13 cellular contexts compared by ENCODE assay signal in genomic region chr14:55514819-55515470, GRCh38.
A peak's percentile ranks its signal among the peaks of the same experiment; 100 is the strongest.
DNase-seq lines count a peak whose midpoint lies in the region; ATAC-seq and TF ChIP-seq lines count a peak whose summit lies in the region.
"Had no signal": no experiment of that assay in that cellular context is flagged by ENCODE, and none has a peak within 500 bp of the region (broad histone marks: within the 10 kb centered on the region; RNA-seq: fewer than 3 reads in every experiment).

No MANE protein-coding gene starts in this region.

- H3K27me3 ChIP-seq in Panc1 (ENCODE audit: control insufficient read depth, insufficient read depth, low read length) (no peaks in the 10 kb centered on the region), BE2C (no peaks in the 10 kb centered on the region)

- POLR2A ChIA-PET in Panc1 (lab: Charles Lee) (interaction anchor here (0.6 kb wide), 1 partner anchor 83 kb away, joined by 7 read pairs; no protein-coding TSS in a partner anchor), T-cell (lab: Charles Lee) (no interaction called here)

- H3K4me3 ChIP-seq in Panc1 (ENCODE audit: low read depth in 2 of 2, low read length in 2 of 2) (peak overlapping the region; percentile 19 to 45), BE2C (ENCODE audit: low read depth, low read length) (no peak overlapping the region)
- H3K4me3 ChIP-seq: coronary artery had no signal

- H3K9me3 Mint-ChIP-seq in activated T-cell treated with anti-CD3 and anti-CD28 coated beads, Interleukin-2, amount 50 U/mL, for 24 hours, result no peaks in the 10 kb centered on the region
- peaks cover 0 to 4% (median 1%) of the 10 kb centered on the region in 3 donors for H3K9me3 Mint-ChIP-seq in T-cell

- DNase-seq in Daoy (ENCODE audit: low read depth) (peak; percentile 56), Panc1 (ENCODE audit: low read depth, low spot score) (peak; percentile 32), fibroblast of gingiva (ENCODE audit: low read depth) (peak; percentile 86), pulmonary artery endothelial cell (ENCODE audit: low read depth, low spot score) (peak; percentile 78), BE2C (no peak), T-cell (no peak), GDM1 (lab: John Stamatoyannopoulos, UW) (no peak)
- no peak for DNase-seq in activated T-cell treated with anti-CD3 and anti-CD28 coated beads, Interleukin-2, amount 50 U/mL, for 24 hours
- DNase-seq: NCI-H2107 had no signal

- H3K4me1 Mint-ChIP-seq in activated T-cell treated with anti-CD3 and anti-CD28 coated beads, Interleukin-2, amount 50 U/mL, for 24 hours (ENCODE audit: low read depth), result no peaks in the 10 kb centered on the region
- no peaks in the 10 kb centered on the region for H3K4me1 Mint-ChIP-seq in T-cell
- H3K4me1 Mint-ChIP-seq: stimulated activated memory B cell treated with anti-CD40 and anti-IgM and Interleukin-4, amounts not matched to agents 10 μg/mL and 1 μg/mL and 100 μg/mL, for 72 hours; WTC11 had no signal

- no peaks in the 10 kb centered on the region for H3K36me3 Mint-ChIP-seq in activated T-cell treated with anti-CD3 and anti-CD28 coated beads, Interleukin-2, amount 50 U/mL, for 24 hours (ENCODE audit: low read depth)
- no peaks in the 10 kb centered on the region for H3K36me3 Mint-ChIP-seq in T-cell
- H3K36me3 Mint-ChIP-seq: stimulated activated memory B cell treated with anti-CD40 and anti-IgM and Interleukin-4, amounts not matched to agents 10 μg/mL and 1 μg/mL and 100 μg/mL, for 72 hours had no signal

- H3K9me3 ChIP-seq in Panc1 (ENCODE audit: control insufficient read depth, insufficient read depth, low read depth, low read length) (no peaks in the 10 kb centered on the region), BE2C (no peaks in the 10 kb centered on the region)

- TF ChIP-seq CTCF in Panc1 (IDR thresholded peaks at IDR 0.05), result no peak
- TF ChIP-seq CTCF in BE2C (IDR thresholded peaks at IDR 0.05; ENCODE audit: low read depth, low read length), result no peak

- no peaks in the 10 kb centered on the region for H3K36me3 ChIP-seq in Panc1 (ENCODE audit: control insufficient read depth, insufficient read depth, low read length)
- no peaks in the 10 kb centered on the region for H3K36me3 ChIP-seq in BE2C

- CTCF ChIA-PET in Panc1 (lab: Charles Lee), result interaction anchor here (0.9 kb wide), 1 partner anchor 68 kb away, joined by 3 read pairs; no protein-coding TSS in a partner anchor
- CTCF ChIA-PET in T-cell (lab: Charles Lee), result interaction anchor here in 1 of 2 donors (0.6 kb wide), 1 partner anchor 248 kb away, joined by 4 read pairs; no protein-coding TSS in a partner anchor

- H3K4me1 ChIP-seq in Panc1 (ENCODE audit: control insufficient read depth, insufficient read depth, low read length) (peaks cover 18% of the 10 kb centered on the region), BE2C (no peaks in the 10 kb centered on the region)

- no peak overlapping the region for H3K4me3 Mint-ChIP-seq in activated T-cell treated with anti-CD3 and anti-CD28 coated beads, Interleukin-2, amount 50 U/mL, for 24 hours
- no peak overlapping the region for H3K4me3 Mint-ChIP-seq in T-cell
- H3K4me3 Mint-ChIP-seq: stimulated activated memory B cell treated with anti-CD40 and anti-IgM and Interleukin-4, amounts not matched to agents 10 μg/mL and 1 μg/mL and 100 μg/mL, for 72 hours; WTC11 had no signal

- in situ Hi-C loops in Panc1 (cut with HindIII; ENCODE audit: low pct_unique_long_range_greater_than_20kb, low sequenced_read_pairs), result no loop called here

- BruUV-seq in Panc1 (replicated peaks; lab: Mats Ljungman, UMichigan), result no TSS peak

- peak overlapping the region; percentile 88 for H3K27ac ChIP-seq in Panc1 (ENCODE audit: low read length)
- H3K27ac ChIP-seq: coronary artery had no signal

- no peaks in the 10 kb centered on the region for H3K27me3 Mint-ChIP-seq in activated T-cell treated with anti-CD3 and anti-CD28 coated beads, Interleukin-2, amount 50 U/mL, for 24 hours
- H3K27me3 Mint-ChIP-seq in T-cell, result no peaks in the 10 kb centered on the region
- H3K27me3 Mint-ChIP-seq: stimulated activated memory B cell treated with anti-CD40 and anti-IgM and Interleukin-4, amounts not matched to agents 10 μg/mL and 1 μg/mL and 100 μg/mL, for 72 hours had no signal

- ATAC-seq in Panc1 (peak; percentile 91), T-cell (replicated peaks in 1 of 4) (no peak)
- ATAC-seq: HepG2; stimulated activated memory B cell treated with anti-CD40 and anti-IgM and Interleukin-4, amounts not matched to agents 10 μg/mL and 1 μg/mL and 100 μg/mL, for 72 hours; WTC11 had no signal

- no peak overlapping the region for H3K27ac Mint-ChIP-seq in activated T-cell treated with anti-CD3 and anti-CD28 coated beads, Interleukin-2, amount 50 U/mL, for 24 hours
- no peak overlapping the region for H3K27ac Mint-ChIP-seq in T-cell
- H3K27ac Mint-ChIP-seq: stimulated activated memory B cell treated with anti-CD40 and anti-IgM and Interleukin-4, amounts not matched to agents 10 μg/mL and 1 μg/mL and 100 μg/mL, for 72 hours; WTC11 had no signal

- intact Hi-C loops in Panc1 (cut with micrococcal nuclease; ENCODE audit: unreplicated experiment), result no loop called here

Comparison
In these comparisons a context has a peak if more than half of its experiments do, and no peak if none do; other contexts are left out.
1. DNase-seq: peak in Daoy (single experiment), Panc1 (single experiment), fibroblast of gingiva (single experiment) and pulmonary artery endothelial cell (single experiment); none in activated T-cell treated with anti-CD3 and anti-CD28 coated beads, Interleukin-2, amount 50 U/mL, for 24 hours (single experiment), BE2C (single experiment), T-cell (0 of 34) and GDM1 (single experiment).